In genomic region chr19:10752913-10753285, GRCh38 we compare ENCODE assay signal across 16 cellular contexts. TPM values are rescaled to one million over a fixed set of nuclear protein-coding genes. Genes with fewer than 3 reads are reported as not detected.
DNase-seq lines count a peak whose midpoint lies in the region; ATAC-seq, FAIRE-seq and TF ChIP-seq lines count a peak whose summit lies in the region.
"Had no signal": no experiment of that assay in that cellular context is flagged by ENCODE, and none has a peak within 500 bp of the region (broad histone marks: within the 10 kb centered on the region; RNA-seq: fewer than 3 reads in every experiment).

No MANE protein-coding gene starts in this region.

- no peak for TF ChIP-seq RAD21 in K562 (CRISPR knock-in tag; conservative IDR thresholded peaks at IDR 0.05 in 1 of 2, IDR thresholded peaks at IDR 0.05 in 1 of 2)

- DNase-seq in right cardiac atrium (no peak), left cardiac atrium (no peak), K562 (ENCODE audit: extremely low read depth in 1 of 4, low spot score in 3 of 4) (no peak), upper lobe of right lung (no peak), NK-92 (lab: John Stamatoyannopoulos, UW; ENCODE audit: unreplicated experiment) (no peak), NCI-H2081 treated with DMSO at 0.1 percent for 48 hours (lab: John Stamatoyannopoulos, UW) (no peak)
- DNase-seq in central memory CD4-positive, alpha-beta T cell = no peak
- DNase-seq: activated CD4-positive, CD25-positive, alpha-beta regulatory T cell treated with anti-CD3 and anti-CD28 coated beads, Interleukin-2, amount 50 U/mL, for 72 hours; activated T-cell treated with anti-CD3 and anti-CD28 coated beads for 4 hours; BE2C; DMS79 treated with DMSO at 0.1 percent for 48 hours; GOT3; NCI-H774; stimulated activated CD8-positive, alpha-beta memory T cell treated with anti-CD3 and anti-CD28 coated beads, Interleukin-4, amount 100 ng/mL, for 48 hours had no signal

- no peak overlapping the region for H2AFZ ChIP-seq in K562 (ENCODE audit: low read depth, low read length)

- no peaks in the 10 kb centered on the region for H3K9me3 ChIP-seq in right cardiac atrium (ENCODE audit: control insufficient read depth, low read length)
- H3K9me3 ChIP-seq in K562 (replicated peaks; ENCODE audit: control insufficient read depth, insufficient read depth, low read depth, low read length) = no peaks in the 10 kb centered on the region
- no peaks in the 10 kb centered on the region for H3K9me3 ChIP-seq in mucosa of rectum (ENCODE audit: control insufficient read depth in 2 of 2, low read length in 2 of 2)
- no peaks in the 10 kb centered on the region for H3K9me3 ChIP-seq in upper lobe of right lung
- H3K9me3 ChIP-seq: BE2C had no signal

- CTCF ChIA-PET in K562 (lab: Yijun Ruan, JAX; ENCODE audit: low intra/inter-chr PET ratio) = no interaction called here

- H3K9me1 ChIP-seq in K562 (ENCODE audit: control insufficient read depth, insufficient read depth, low read length) = peaks cover 4% of the 10 kb centered on the region

- no peak for TF ChIP-seq CTCF in K562 (IDR thresholded peaks at IDR 0.05 in 2 of 3, conservative IDR thresholded peaks at IDR 0.05 in 1 of 3; ENCODE audit: insufficient read depth in 2 of 3, low read depth in 1 of 3, low read length in 3 of 3)
- TF ChIP-seq CTCF in upper lobe of right lung (IDR thresholded peaks at IDR 0.05) = no peak

- FAIRE-seq in K562 (lab: Jason Lieb, UNC) = no peak

- TF ChIP-seq POLR2A in K562 (conservative IDR thresholded peaks at IDR 0.05) = no peak

- POLR2A ChIA-PET in K562 (lab: Yijun Ruan, JAX) = interaction anchor here (0.6 to 1.8 kb wide), 3 partner anchors 14 to 355 kb away, joined by 3 to 4 read pairs (median 3); no protein-coding TSS in a partner anchor

- intact Hi-C loops in right cardiac atrium (cut with DNase I) (no loop called here), left cardiac atrium (cut with DNase I) (no loop called here), K562 (cut with micrococcal nuclease) (no loop called here), upper lobe of right lung (cut with DNase I) (no loop called here)

- H3K4me3 ChIP-seq in right cardiac atrium (ENCODE audit: low read length) = no peak overlapping the region
- no peak overlapping the region for H3K4me3 ChIP-seq in K562
- no peak overlapping the region for H3K4me3 ChIP-seq in mucosa of rectum (ENCODE audit: low read length in 2 of 2)
- no peak overlapping the region for H3K4me3 ChIP-seq in upper lobe of right lung

- no TSS peak for BruUV-seq in K562 (replicated peaks; lab: Mats Ljungman, UMichigan)

- TF ChIP-seq EP300 in K562 (IDR thresholded peaks at IDR 0.05; ENCODE audit: low read length) = no peak

- H3K27ac ChIP-seq in right cardiac atrium (ENCODE audit: low read length) (peak overlapping the region; percentile 87), K562 (ENCODE audit: extremely low read depth, low read depth, low read length) (peak overlapping the region; percentile 40; the same call in 1 of the 3 replicates), mucosa of rectum (ENCODE audit: low read depth in 2 of 2, low read length in 2 of 2) (peak overlapping the region; percentile 97 to 99), upper lobe of right lung (peak overlapping the region; percentile 85)

- H3K4me2 ChIP-seq in K562 (ENCODE audit: insufficient read depth, low read length) = no peak overlapping the region

- H3K27me3 ChIP-seq in right cardiac atrium (ENCODE audit: control insufficient read depth, insufficient read depth) (no peaks in the 10 kb centered on the region), K562 (ENCODE audit: control insufficient read depth in 2 of 2, insufficient read depth in 2 of 2, low read length in 2 of 2) (no peaks in the 10 kb centered on the region), mucosa of rectum (ENCODE audit: control insufficient read depth in 2 of 2, insufficient read depth in 2 of 2, low read length in 2 of 2) (no peaks in the 10 kb centered on the region), upper lobe of right lung (no peaks in the 10 kb centered on the region)
- H3K27me3 ChIP-seq: BE2C had no signal

- H3K36me3 ChIP-seq in K562 (ENCODE audit: control insufficient read depth, insufficient read depth, low read length) (peaks cover 8% of the 10 kb centered on the region; the same call in 2 of the 3 replicates), mucosa of rectum (ENCODE audit: control insufficient read depth in 2 of 2, insufficient read depth in 2 of 2, low read length in 2 of 2) (peaks cover 5 to 7% of the 10 kb centered on the region in 2 donors), upper lobe of right lung (no peaks in the 10 kb centered on the region)
- H3K36me3 ChIP-seq: BE2C had no signal

- H3K9ac ChIP-seq in K562 (ENCODE audit: insufficient read depth in 1 of 2, low read depth in 2 of 2, low read length in 2 of 2) (no peak overlapping the region), mucosa of rectum (ENCODE audit: low read depth in 1 of 2, low read length in 2 of 2) (no peak overlapping the region)

- WGBS in right cardiac atrium = 91% methylated on average over 4 of the region's 4 CpGs
- WGBS in K562 (ENCODE audit: insufficient coverage, low coverage, missing lambda C conversion rate) = 98% methylated on average over 4 of the region's 4 CpGs

- peaks cover 18% of the 10 kb centered on the region; the same call in 1 of the 2 replicates for H4K20me1 ChIP-seq in K562 (replicated peaks; ENCODE audit: control insufficient read depth, insufficient read depth, low read length)

- H3K4me1 ChIP-seq in right cardiac atrium (ENCODE audit: control insufficient read depth, insufficient read depth, low read length) (peaks cover 31% of the 10 kb centered on the region), K562 (replicated peaks in 1 of 2; ENCODE audit: control insufficient read depth in 2 of 2, insufficient read depth in 2 of 2, low read length in 2 of 2) (peaks cover 71 to 80% of the 10 kb centered on the region in 2 experiments), mucosa of rectum (ENCODE audit: control insufficient read depth in 2 of 2, insufficient read depth in 2 of 2, low read length in 2 of 2) (peaks cover 47 to 55% of the 10 kb centered on the region in 2 donors), upper lobe of right lung (peaks cover 66% of the 10 kb centered on the region)

- ATAC-seq in right cardiac atrium (no peak), left cardiac atrium (no peak), K562 (no peak), upper lobe of right lung (no peak)
- ATAC-seq: sciatic nerve had no signal

- H3K79me2 ChIP-seq in K562 (ENCODE audit: control insufficient read depth, insufficient read depth, low read length) = peaks cover 96% of the 10 kb centered on the region

- in situ Hi-C loops in K562 (cut with MboI) = no loop called here

TF ChIP-seq in K562, 482 proteins besides CTCF, POLR2A, EP300 and RAD21 (continues in another document):
- TF ChIP-seq FOSL1 (tag; conservative IDR thresholded peaks at IDR 0.05) (no peak), XRCC3 (IDR thresholded peaks at IDR 0.05) (no peak), TBP (optimal IDR thresholded peaks at IDR 0.05; ENCODE audit: low read depth, low read length) (no peak)

RNA-seq across cellular contexts. Expression of gene DNM2, which starts 35.0 kb away (rescaled TPM):
- total RNA-seq in right cardiac atrium = 100 to 1,000 TPM; 176 to 202 (median 189) TPM
- 129 TPM for polyA plus RNA-seq in right cardiac atrium
- total RNA-seq in left cardiac atrium = 100 to 1,000 TPM; 125 to 186 TPM
- 612 and 1,251 TPM in 2 replicates for total RNA-seq in K562 (2011; cell fraction: chromatin; rRNA removed; ENCODE audit: low replicate concordance)
- total RNA-seq in K562 (2011; cell fraction: nucleolus; rRNA removed) = 540 and 557 TPM in 2 replicates
- 513 and 610 TPM in 2 replicates for total RNA-seq in K562 (2011; cell fraction: nucleoplasm; rRNA removed)
- 77.1 and 94.4 TPM in 2 replicates for total RNA-seq in K562 (2014; rRNA removed)
- total RNA-seq in K562 (2014; rRNA removed; fragmentation: Illumina TruSeq; extraction: Trizol) = 53.2 and 53.5 TPM in 2 replicates
- total RNA-seq in K562 (2015; rRNA removed; fragmentation: Illumina TruSeq; extraction: Trizol) = 66.6 and 67.2 TPM in 2 replicates
- 153 and 161 TPM in 2 replicates for total RNA-seq in K562 (2021)
- 72.6 and 122 TPM in 2 replicates for polyA plus RNA-seq in K562 (2011; rRNA removed)
- 66.0 and 77.5 TPM in 2 replicates for polyA plus RNA-seq in K562 (2011; cell fraction: cytosol; rRNA removed)
- 343 and 372 TPM in 2 replicates for polyA plus RNA-seq in K562 (2011; cell fraction: nucleus; rRNA removed)
- polyA plus RNA-seq in K562 (2012) = 121 and 177 TPM in 2 replicates
- 93.5 and 112 TPM in 2 replicates for polyA plus RNA-seq in K562 (2014; fragmentation: Illumina TruSeq; extraction: Trizol)
- polyA plus RNA-seq in K562 (2014; fragmentation: Nextera tagmentation; extraction: Ambion mirVana) = 1 to 10 TPM; 2.2 to 2.4 TPM
- 88.8 and 104 TPM in 2 replicates for polyA plus RNA-seq in K562 (2014; rRNA removed)
- 138 and 139 TPM in 2 replicates for polyA minus RNA-seq in K562 (2011; rRNA and poly(A)+ RNA removed)
- 108 and 150 TPM in 2 replicates for polyA minus RNA-seq in K562 (2011; cell fraction: cytosol; rRNA and poly(A)+ RNA removed)
- polyA minus RNA-seq in K562 (2011; cell fraction: nucleus; rRNA and poly(A)+ RNA removed) = 314 and 488 TPM in 2 replicates
- total RNA-seq in upper lobe of right lung = 280 TPM

RNA-seq across cellular contexts. Expression of gene QTRT1, which starts 51.7 kb away (rescaled TPM):
- total RNA-seq in right cardiac atrium (10 to 100 TPM; 23.7 to 30.7 (median 26.1) TPM), left cardiac atrium (10 to 100 TPM; 24.7 to 28.2 TPM), K562 (2014; rRNA removed) (34.6 and 43.6 TPM in 2 replicates), K562 (2014; rRNA removed; fragmentation: Illumina TruSeq; extraction: Trizol) (7.1 and 10.4 TPM in 2 replicates), K562 (2015; rRNA removed; fragmentation: Illumina TruSeq; extraction: Trizol) (32.8 and 33.7 TPM in 2 replicates), K562 (2021) (63.5 and 63.6 TPM in 2 replicates), upper lobe of right lung (30.3 TPM)
- polyA plus RNA-seq in right cardiac atrium (33.1 TPM), K562 (2011; rRNA removed) (30.5 and 46.6 TPM in 2 replicates), K562 (2014; fragmentation: Illumina TruSeq; extraction: Trizol) (19.3 and 44.0 TPM in 2 replicates), K562 (2014; fragmentation: Nextera tagmentation; extraction: Ambion mirVana) (1 to 10 TPM; 1.2 to 6.2 TPM), K562 (2014; rRNA removed) (65.5 and 77.8 TPM in 2 replicates)
- total RNA-seq in K562 (2011; cell fraction: chromatin; rRNA removed; ENCODE audit: low replicate concordance) = 34.3 and 114 TPM in 2 replicates
- 106 TPM in 2 replicates for total RNA-seq in K562 (2011; cell fraction: nucleolus; rRNA removed)
- total RNA-seq in K562 (2011; cell fraction: nucleoplasm; rRNA removed) = 68.0 and 71.0 TPM in 2 replicates
- 37.2 and 62.5 TPM in 2 replicates for polyA plus RNA-seq in K562 (2011; cell fraction: cytosol; rRNA removed)
- polyA plus RNA-seq in K562 (2011; cell fraction: nucleus; rRNA removed) = 188 and 308 TPM in 2 replicates
- 29.4 and 72.1 TPM in 2 replicates for polyA plus RNA-seq in K562 (2012)
- polyA minus RNA-seq in K562 (2011; rRNA and poly(A)+ RNA removed) = 6.0 and 7.7 TPM in 2 replicates
- polyA minus RNA-seq in K562 (2011; cell fraction: cytosol; rRNA and poly(A)+ RNA removed) = 15.5 and 16.8 TPM in 2 replicates
- 19.0 and 26.1 TPM in 2 replicates for polyA minus RNA-seq in K562 (2011; cell fraction: nucleus; rRNA and poly(A)+ RNA removed)

Comparison
In these comparisons a context has a peak if more than half of its experiments do, and no peak if none do; other contexts are left out.
1. H3K27ac ChIP-seq: peak in every context shown above with its lines; median percentile 98 in mucosa of rectum; 87 in right cardiac atrium; 85 in upper lobe of right lung; 40 in K562.